Comparison of ENCODE assay signal across 10 cellular contexts in the genomic region with DNA sequence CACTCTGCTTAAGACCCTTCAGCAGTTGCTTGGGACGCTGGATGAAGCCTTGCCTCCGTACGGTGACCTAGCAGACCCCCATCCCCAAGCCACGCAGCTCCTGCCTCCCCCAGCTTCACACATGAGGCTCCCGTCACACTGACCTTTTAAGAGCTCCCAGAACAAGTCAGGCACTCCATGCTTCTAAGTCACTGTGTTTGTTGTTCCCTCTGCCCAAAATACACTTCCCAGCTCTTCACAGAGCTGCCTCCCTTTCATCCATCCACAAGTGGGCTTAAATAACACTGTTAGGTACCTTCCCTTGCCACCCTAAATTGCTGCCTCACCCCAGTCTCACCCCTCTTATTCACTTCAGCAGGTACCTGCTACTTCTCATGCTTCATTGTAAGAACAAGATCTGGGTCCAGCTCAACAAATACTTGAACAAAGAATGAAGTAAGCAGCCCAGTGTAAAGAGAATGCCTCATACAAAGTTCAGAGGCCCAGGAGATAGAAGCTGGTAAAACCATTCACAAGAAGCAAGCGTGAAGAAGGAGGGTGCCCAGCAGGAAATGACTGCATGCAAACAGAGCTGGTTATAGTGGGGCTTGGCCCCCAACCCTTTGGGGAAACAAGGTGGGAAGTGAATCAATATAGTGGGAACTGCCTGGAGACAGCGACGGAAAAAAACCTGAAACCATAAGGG. TPM values are rescaled to one million over a fixed set of nuclear protein-coding genes. Genes with fewer than 3 reads are reported as not detected.
A peak's percentile ranks its signal among the peaks of the same experiment; 100 is the strongest.
DNase-seq lines count a peak whose midpoint lies in the region; ATAC-seq and TF ChIP-seq lines count a peak whose summit lies in the region.
"Had no signal": no experiment of that assay in that cellular context is flagged by ENCODE, and none has a peak within 500 bp of the region (broad histone marks: within the 10 kb centered on the region; RNA-seq: fewer than 3 reads in every experiment).

No MANE protein-coding gene starts in this region.

- H3K36me3 ChIP-seq in breast epithelium (no peaks in the 10 kb centered on the region), stomach (peaks cover 0 to 18% (median 4%) of the 10 kb centered on the region in 4 donors)

- H3K27me3 Mint-ChIP-seq in MCF 10A (ENCODE audit: insufficient read depth, unreplicated experiment) (no peaks in the 10 kb centered on the region), T-helper 17 cell (no peaks in the 10 kb centered on the region), immature natural killer cell (ENCODE audit: low read depth in 3 of 3) (peaks cover 0 to 10% (median 7%) of the 10 kb centered on the region in 3 donors)

- WGBS in stomach, 5 donors = 62 to 76% (median 65%) methylated on average over 8 of the region's 8 CpGs

- TF ChIP-seq CTCF in MCF 10A (IDR thresholded peaks at IDR 0.05; ENCODE audit: unreplicated experiment) (no peak), breast epithelium (IDR thresholded peaks at IDR 0.05) (no peak), stomach (IDR thresholded peaks at IDR 0.05) (no peak)

- CTCF ChIA-PET in MCF 10A (lab: Yijun Ruan, JAX) = interaction anchor here (0.6 to 1.4 kb wide), 3 partner anchors 12 to 390 kb away, joined by 4 to 7 read pairs (median 4); no protein-coding TSS in a partner anchor

- POLR2A ChIA-PET in MCF 10A (lab: Yijun Ruan, JAX) = interaction anchor here (0.7 to 5.1 kb wide), 2 partner anchors 9 to 43 kb away, joined by 3 to 61 read pairs; no protein-coding TSS in a partner anchor

- intact Hi-C loops in MCF 10A (cut with micrococcal nuclease) = no loop called here
- intact Hi-C loops in breast epithelium (cut with DNase I; ENCODE audit: low total_unique reads) = no loop called here
- intact Hi-C loops in stomach (cut with DNase I; ENCODE audit: low total_unique reads) = loop anchor here (10.0 kb wide), 1 partner anchor 46 kb away; the partner anchor contains the start of gene TXNDC11

- H3K36me3 Mint-ChIP-seq in MCF 10A (ENCODE audit: insufficient read depth, unreplicated experiment) = peaks cover 40% of the 10 kb centered on the region
- H3K36me3 Mint-ChIP-seq in T-helper 17 cell (ENCODE audit: low read depth) = peaks cover 7% of the 10 kb centered on the region
- H3K36me3 Mint-ChIP-seq in immature natural killer cell = no peaks in the 10 kb centered on the region

- H3K4me1 Mint-ChIP-seq in MCF 10A (ENCODE audit: insufficient read depth, unreplicated experiment) (peaks cover 44% of the 10 kb centered on the region), T-helper 17 cell (peaks cover 64% of the 10 kb centered on the region), immature natural killer cell (peaks cover 67 to 82% of the 10 kb centered on the region in 2 donors)

- H3K27ac Mint-ChIP-seq in MCF 10A (ENCODE audit: low read depth, unreplicated experiment) (peak overlapping the region; percentile 61), T-helper 17 cell (peak overlapping the region; percentile 99), immature natural killer cell (peak overlapping the region; percentile 1 to 81 (median 32))

- H3K4me3 Mint-ChIP-seq in MCF 10A (ENCODE audit: unreplicated experiment) = no peak overlapping the region
- no peak overlapping the region for H3K4me3 Mint-ChIP-seq in T-helper 17 cell
- H3K4me3 Mint-ChIP-seq in immature natural killer cell = peak overlapping the region in 1 of 5 donors; percentile 49

- no peaks in the 10 kb centered on the region for H3K9me3 ChIP-seq in breast epithelium
- no peaks in the 10 kb centered on the region for H3K9me3 ChIP-seq in T-helper 17 cell (ENCODE audit: control insufficient read depth, low read length, poor library complexity, severe bottlenecking)
- H3K9me3 ChIP-seq in stomach = no peaks in the 10 kb centered on the region

- H3K4me3 ChIP-seq in breast epithelium (no peak overlapping the region), stomach (no peak overlapping the region)

- no TSS peak for BruUV-seq in MCF 10A (replicated peaks; lab: Mats Ljungman, UMichigan)

- TF ChIP-seq EP300 in stomach (IDR thresholded peaks at IDR 0.05) = no peak

- ATAC-seq in T-helper 17 cell (no peak), HG03469 (IDR thresholded peaks at IDR 0.05; ENCODE audit: unreplicated experiment) (no peak)

- no peaks in the 10 kb centered on the region for H3K9me3 Mint-ChIP-seq in MCF 10A (ENCODE audit: unreplicated experiment)
- no peaks in the 10 kb centered on the region for H3K9me3 Mint-ChIP-seq in immature natural killer cell

- H3K27ac ChIP-seq in breast epithelium (peak overlapping the region in 1 of 2 donors; percentile 98), stomach (peak overlapping the region; percentile 31 to 99 (median 79))
- H3K27ac ChIP-seq: KMS-11 had no signal

- no peak for TF ChIP-seq POLR2A in breast epithelium (IDR thresholded peaks at IDR 0.05)
- TF ChIP-seq POLR2A in stomach (IDR thresholded peaks at IDR 0.05) = no peak

- H3K27me3 ChIP-seq in breast epithelium = no peaks in the 10 kb centered on the region
- H3K27me3 ChIP-seq in stomach = no peaks in the 10 kb centered on the region

- DNase-seq in MCF 10A (ENCODE audit: unreplicated experiment) = no peak
- DNase-seq in breast epithelium (ENCODE audit: low spot score in 2 of 2) = no peak
- DNase-seq in T-helper 17 cell = no peak
- DNase-seq in immature natural killer cell = no peak
- DNase-seq in stomach = no peak
- no peak for DNase-seq in AG08396 (ENCODE audit: low spot score)
- DNase-seq in DMS 273 (lab: John Stamatoyannopoulos, UW; ENCODE audit: unreplicated experiment) = no peak
- DNase-seq: effector CD4-positive, alpha-beta T cell had no signal

- H3K4me1 ChIP-seq in breast epithelium = peaks cover 15 to 23% of the 10 kb centered on the region in 2 donors
- peaks cover 59 to 93% (median 76%) of the 10 kb centered on the region in 4 donors for H3K4me1 ChIP-seq in stomach

RNA-seq across cellular contexts. Expression of gene ZC3H7A, which starts 5.8 kb away (rescaled TPM):
- 66.9 and 74.1 TPM in 2 replicates for total RNA-seq in MCF 10A (2022)
- 10 to 100 TPM; 58.4 to 70.7 (median 67.5) TPM for total RNA-seq in breast epithelium
- total RNA-seq in T-helper 17 cell = 100 to 1,000 TPM; 111 to 117 TPM
- polyA plus RNA-seq in immature natural killer cell = 10 to 100 TPM; 20.3 to 34.2 (median 29.2) TPM
- total RNA-seq in stomach = 100 to 1,000 TPM in 1 of 5 donors, 10 to 100 TPM in 4; 49.1 to 110 (median 92.1) TPM
- polyA plus RNA-seq in stomach = 10 to 100 TPM; 16.1 to 23.3 (median 20.0) TPM

RNA-seq across cellular contexts. Expression of gene TXNDC11, which starts 48.6 kb away (rescaled TPM):
- 38.2 and 43.7 TPM in 2 replicates for total RNA-seq in MCF 10A (2022)
- 10 to 100 TPM; 38.6 to 53.7 (median 47.9) TPM for total RNA-seq in breast epithelium
- total RNA-seq in T-helper 17 cell = 100 to 1,000 TPM in 1 of 2 donors, 10 to 100 TPM in 1; 87.5 to 103 TPM
- polyA plus RNA-seq in immature natural killer cell = 10 to 100 TPM; 35.6 to 57.2 (median 46.9) TPM
- total RNA-seq in stomach = 10 to 100 TPM; 24.1 to 72.9 (median 51.1) TPM
- polyA plus RNA-seq in stomach = 10 to 100 TPM; 27.0 to 42.9 (median 41.3) TPM

Comparison
In these comparisons a context has a peak if more than half of its experiments do, and no peak if none do; other contexts are left out.
1. H3K27ac Mint-ChIP-seq: peak in every context shown above with its lines; median percentile 99 in T-helper 17 cell; 61 in MCF 10A; 32 in immature natural killer cell.